In genomic region chr9:1916676-1917075, GRCh38 we compare ENCODE assay signal across 22 cellular contexts.
DNase-seq lines count a peak whose midpoint lies in the region; ATAC-seq, FAIRE-seq and TF ChIP-seq lines count a peak whose summit lies in the region.
"Had no signal": no experiment of that assay in that cellular context is flagged by ENCODE, and none has a peak within 500 bp of the region (broad histone marks: within the 10 kb centered on the region; RNA-seq: fewer than 3 reads in every experiment).

No MANE protein-coding gene starts in this region.

- DNase-seq in DMS 273 (lab: John Stamatoyannopoulos, UW; ENCODE audit: unreplicated experiment) (peak; percentile 67), DMS 273 treated with DMSO at 0.1 percent for 48 hours (lab: John Stamatoyannopoulos, UW) (no peak), NCI-H2171 treated with DMSO at 0.1 percent for 48 hours (lab: John Stamatoyannopoulos, UW) (peak; percentile 89), H1 (ENCODE audit: low read depth in 1 of 2, low spot score in 2 of 2) (no peak), type B pancreatic cell (ENCODE audit: extremely low spot score, unreplicated experiment) (no peak), T-helper 1 cell (no peak)
- DNase-seq: activated CD4-positive, alpha-beta T cell treated with anti-CD3 and anti-CD28 coated beads, Interleukin-2, amount 50 U/mL, for 1 hour; activated naive CD4-positive, alpha-beta T cell treated with anti-CD3 and anti-CD28 coated beads, Interleukin-2, amount 50 U/mL, for 16 hours; activated T-cell treated with anti-CD3 and anti-CD28 coated beads for 4 hours; CD4-positive, CD25-positive, alpha-beta regulatory T cell; naive thymus-derived CD8-positive, alpha-beta T cell; NCI-H2029; NCI-H526 treated with DMSO at 0.1 percent for 48 hours; small intestine; stimulated activated CD4-positive, alpha-beta T cell treated with anti-CD3 and anti-CD28 coated beads, Interleukin-4, amount 100 ng/mL, for 4 hours; stimulated activated CD8-positive, alpha-beta memory T cell treated with anti-CD3 and anti-CD28 coated beads, Interleukin-4, amount 100 ng/mL, for 48 hours; testis had no signal

- no peak overlapping the region for H3K4me3 ChIP-seq in H1 (ENCODE audit: extremely low read depth in 1 of 4, insufficient read depth in 2 of 4, low read depth in 3 of 4, low read length in 4 of 4)
- H3K4me3 ChIP-seq: testis had no signal

- H4K5ac ChIP-seq in H1 (ENCODE audit: insufficient read length, low read depth, low read length) = no peak overlapping the region

- WGBS in H1 (ENCODE audit: extremely low coverage in 1 of 2, insufficient coverage in 1 of 2, insufficient read length in 1 of 2, insufficient replicate concordance in 2 of 2, low coverage in 1 of 2, low lambda C conversion rate in 2 of 2, missing lambda C conversion rate in 1 of 2), 2 experiments = 93% methylated on average over 12 of the region's 12 CpGs; no CpG with 5 or more reads in 1 of the 2 experiments

- H3K9me3 ChIP-seq in H1 (ENCODE audit: insufficient read depth in 2 of 2, low read depth in 1 of 2, low read length in 1 of 2) = no peaks in the 10 kb centered on the region
- H3K9me3 ChIP-seq: testis had no signal

- H3K56ac ChIP-seq in H1 (replicated peaks; ENCODE audit: insufficient read length, low read depth, low read length) = no peak overlapping the region

- H3K4me1 ChIP-seq in H1 (replicated peaks in 1 of 4; ENCODE audit: control insufficient read depth in 3 of 4, insufficient read depth in 4 of 4, low read length in 3 of 4) = peaks cover 2 to 7% (median 3%) of the 10 kb centered on the region in 4 experiments; a peak in 4 of 7 replicates
- H3K4me1 ChIP-seq: testis had no signal

- H2BK20ac ChIP-seq in H1 (ENCODE audit: low read length) = no peak overlapping the region

- TF ChIP-seq POLR2A in H1 (IDR thresholded peaks at IDR 0.05; ENCODE audit: control extremely low read depth in 1 of 2, low read depth in 2 of 2, low read length in 2 of 2) = no peak

- no peaks in the 10 kb centered on the region for H4K20me1 ChIP-seq in H1 (replicated peaks in 1 of 2; ENCODE audit: control insufficient read depth in 1 of 2, insufficient read depth in 2 of 2, low read length in 2 of 2)

- no peak overlapping the region for H2BK15ac ChIP-seq in H1 (ENCODE audit: low read length)

- CTCF ChIA-PET in H1 (lab: Charles Lee; ENCODE audit: partially characterized antibody) = interaction anchor here (0.6 to 3.6 kb wide), 6 partner anchors 9 to 260 kb away, joined by 3 to 14 read pairs (median 4); no protein-coding TSS in a partner anchor

- no peaks in the 10 kb centered on the region for H3K36me3 Mint-ChIP-seq in type B pancreatic cell

- ATAC-seq in HG02642 (IDR thresholded peaks at IDR 0.05; ENCODE audit: poor library complexity, unreplicated experiment) (no peak), GM18502 (IDR thresholded peaks at IDR 0.05; ENCODE audit: poor library complexity, unreplicated experiment) (no peak)
- ATAC-seq: naive thymus-derived CD8-positive, alpha-beta T cell had no signal

- no peak overlapping the region; a peak in 1 of 7 replicates for H3K9ac ChIP-seq in H1 (replicated peaks in 1 of 4; ENCODE audit: extremely low read depth in 1 of 4, low read depth in 3 of 4, low read length in 3 of 4)

- no peak overlapping the region for H2BK5ac ChIP-seq in H1 (ENCODE audit: low read depth, low read length)

- no peak overlapping the region for H3K27ac ChIP-seq in H1 (ENCODE audit: low read depth, low read length)
- H3K27ac ChIP-seq: 22Rv1, testis had no signal

- 0 out of 2 replicates have a peak overlapping the region, but pooled peaks have one; percentile 9 for H4K8ac ChIP-seq in H1 (ENCODE audit: extremely low read depth, insufficient read depth, low read length)

- H3K4me3 Mint-ChIP-seq in type B pancreatic cell = peak overlapping the region; percentile 40
- H3K4me3 Mint-ChIP-seq: CD4-positive, CD25-positive, alpha-beta regulatory T cell; dendritic cell treated with granulocyte-macrophage colony-stimulating factor and Interleukin-4, amounts not matched to agents 40 ng/mL and 50 ng/mL, for 4 days; naive thymus-derived CD8-positive, alpha-beta T cell had no signal

- H3K27me3 ChIP-seq in H1 (replicated peaks in 1 of 4; ENCODE audit: control insufficient read depth in 3 of 4, extremely low read depth in 1 of 4, insufficient read depth in 3 of 4, low read length in 3 of 4) = no peaks in the 10 kb centered on the region
- H3K27me3 ChIP-seq: testis had no signal

- no peak overlapping the region for H3K14ac ChIP-seq in H1 (ENCODE audit: insufficient read length)

- no peak overlapping the region for H3K4me2 ChIP-seq in H1 (ENCODE audit: insufficient read depth in 1 of 2, low read depth in 2 of 2, low read length in 2 of 2)

- peak overlapping the region; percentile 5; the same call in 1 of the 2 replicates for H3K18ac ChIP-seq in H1 (ENCODE audit: extremely low read depth, low read length)

- POLR2A ChIA-PET in H1 (lab: Charles Lee; ENCODE audit: partially characterized antibody) = interaction anchor here (1.1 kb wide), 1 partner anchor 14 kb away, joined by 4 read pairs; no protein-coding TSS in a partner anchor

- peaks cover 21% of the 10 kb centered on the region for H3K4me1 Mint-ChIP-seq in type B pancreatic cell (ENCODE audit: unreplicated experiment)
- H3K4me1 Mint-ChIP-seq: naive thymus-derived CD8-positive, alpha-beta T cell had no signal

- TF ChIP-seq CTCF in H1 (IDR thresholded peaks at IDR 0.05; ENCODE audit: control extremely low read depth in 1 of 3, insufficient read depth in 1 of 3, low read depth in 1 of 3, low read length in 3 of 3) (no peak), type B pancreatic cell (conservative IDR thresholded peaks at IDR 0.05) (no peak)

- H3K27me3 Mint-ChIP-seq in type B pancreatic cell = no peaks in the 10 kb centered on the region

- no peak overlapping the region for H3K27ac Mint-ChIP-seq in type B pancreatic cell
- H3K27ac Mint-ChIP-seq: CD4-positive, CD25-positive, alpha-beta regulatory T cell; dendritic cell treated with granulocyte-macrophage colony-stimulating factor and Interleukin-4, amounts not matched to agents 40 ng/mL and 50 ng/mL, for 4 days had no signal

- no peak overlapping the region for H3K23ac ChIP-seq in H1 (ENCODE audit: insufficient read length)

- no peak overlapping the region for H2BK12ac ChIP-seq in H1 (ENCODE audit: low read depth, low read length)

- H2BK120ac ChIP-seq in H1 (replicated peaks; ENCODE audit: low read depth, low read length) = no peak overlapping the region

- TF ChIP-seq EP300 in H1 (IDR thresholded peaks at IDR 0.05; ENCODE audit: borderline replicate concordance in 1 of 2, low read depth in 2 of 2, low read length in 2 of 2) = no peak

- no peaks in the 10 kb centered on the region for H3K79me2 ChIP-seq in H1 (ENCODE audit: control insufficient read depth in 1 of 2, insufficient read depth in 2 of 2, low read length in 2 of 2)

- TF ChIP-seq RAD21 in H1 (IDR thresholded peaks at IDR 0.05 in 1 of 2, conservative IDR thresholded peaks at IDR 0.05 in 1 of 2; ENCODE audit: low read depth in 2 of 2, low read length in 2 of 2) = no peak

- H3K36me3 ChIP-seq in H1 (ENCODE audit: control insufficient read depth in 2 of 4, insufficient read depth in 4 of 4, low read length in 3 of 4) = no peaks in the 10 kb centered on the region

- no peaks in the 10 kb centered on the region for H3K79me1 ChIP-seq in H1 (ENCODE audit: low read depth, low read length)

- H2AK5ac ChIP-seq in H1 (ENCODE audit: low read depth, low read length) = no peak overlapping the region

- no peak overlapping the region for H4K91ac ChIP-seq in H1 (replicated peaks; ENCODE audit: insufficient read length, low read length)

- FAIRE-seq in H1 (lab: Jason Lieb, UNC) = no peak
- FAIRE-seq: RCC 7860, small intestine had no signal

- peak overlapping the region; percentile 6; the same call in 1 of the 2 replicates for H2AFZ ChIP-seq in H1 (ENCODE audit: low read length)

- H3K23me2 ChIP-seq in H1 (ENCODE audit: low read depth, low read length) = peaks cover 3% of the 10 kb centered on the region; the same call in 1 of the 2 replicates

- H3K9me3 Mint-ChIP-seq in type B pancreatic cell = peaks cover 3% of the 10 kb centered on the region
- H3K9me3 Mint-ChIP-seq: dendritic cell treated with granulocyte-macrophage colony-stimulating factor and Interleukin-4, amounts not matched to agents 40 ng/mL and 50 ng/mL, for 4 days had no signal

- H3K4ac ChIP-seq in H1 (replicated peaks; ENCODE audit: insufficient read length, low read depth, low read length) = no peak overlapping the region

TF ChIP-seq in H1, 55 proteins besides CTCF, POLR2A, EP300 and RAD21:
- no peak for TF ChIP-seq NRF1 (IDR thresholded peaks at IDR 0.05; ENCODE audit: low read depth, low read length)
TF ChIP-seq in H1: peak in this region for 0.

Comparison
In these comparisons a context has a peak if more than half of its experiments do, and no peak if none do; other contexts are left out.
1. DNase-seq: peak in DMS 273 (single experiment) and NCI-H2171 treated with DMSO at 0.1 percent for 48 hours (single experiment); none in DMS 273 treated with DMSO at 0.1 percent for 48 hours (single experiment), H1 (0 of 2), type B pancreatic cell (single experiment) and T-helper 1 cell (0 of 5).